Comparison of ENCODE assay signal across 19 cellular contexts in genomic region chr15:74398183-74398582, GRCh38. TPM values are rescaled to one million over a fixed set of nuclear protein-coding genes. Genes with fewer than 3 reads are reported as not detected.
DNase-seq lines count a peak whose midpoint lies in the region; ATAC-seq, FAIRE-seq and TF ChIP-seq lines count a peak whose summit lies in the region.
"Had no signal": no experiment of that assay in that cellular context is flagged by ENCODE, and none has a peak within 500 bp of the region (broad histone marks: within the 10 kb centered on the region; RNA-seq: fewer than 3 reads in every experiment).

No MANE protein-coding gene starts in this region.

- peaks cover 81% of the 10 kb centered on the region for H3F3A ChIP-seq in GM23248 (ENCODE audit: insufficient read depth)

- no peaks in the 10 kb centered on the region for H3K79me2 ChIP-seq in GM23248 (ENCODE audit: insufficient read depth)

- 94 to 98% methylated on average over 5 of the region's 5 CpGs for WGBS in GM23248 (ENCODE audit: low coverage in 1 of 2, low lambda C conversion rate in 2 of 2, missing lambda C conversion rate in 2 of 2), 2 experiments

- in situ Hi-C loops in GM23248 (cut with MboI) = no loop called here

- no peak for TF ChIP-seq CTCF in Caco-2 (IDR thresholded peaks at IDR 0.05; ENCODE audit: insufficient read depth in 1 of 2, low read depth in 1 of 2, low read length in 1 of 2, severe bottlenecking in 1 of 2, unreplicated experiment in 1 of 2)
- TF ChIP-seq CTCF in BE2C (IDR thresholded peaks at IDR 0.05; ENCODE audit: low read depth, low read length) = no peak

- no peaks in the 10 kb centered on the region for H3K9me3 ChIP-seq in Caco-2
- no peaks in the 10 kb centered on the region for H3K9me3 ChIP-seq in GM23248 (ENCODE audit: low read depth)
- no peaks in the 10 kb centered on the region for H3K9me3 ChIP-seq in BE2C
- H3K9me3 ChIP-seq: left ventricle myocardium inferior, right atrium auricular region had no signal

- H3K36me3 Mint-ChIP-seq in Caco-2 (ENCODE audit: insufficient read depth, unreplicated experiment) = no peaks in the 10 kb centered on the region
- H3K36me3 Mint-ChIP-seq in activated CD8-positive, alpha-beta T cell treated with anti-CD3 and anti-CD28 coated beads, Interleukin-2, amount 10 ng/mL, durations not matched to agents 7 days and 5 days (ENCODE audit: low read depth) = no peaks in the 10 kb centered on the region
- no peaks in the 10 kb centered on the region for H3K36me3 Mint-ChIP-seq in naive B cell
- H3K36me3 Mint-ChIP-seq: CD8-positive, alpha-beta T cell had no signal

- no peaks in the 10 kb centered on the region for H3K27me3 Mint-ChIP-seq in Caco-2 (ENCODE audit: insufficient read depth, unreplicated experiment)
- no peaks in the 10 kb centered on the region for H3K27me3 Mint-ChIP-seq in activated CD8-positive, alpha-beta T cell treated with anti-CD3 and anti-CD28 coated beads, Interleukin-2, amount 10 ng/mL, durations not matched to agents 7 days and 5 days (ENCODE audit: low read depth)
- no peaks in the 10 kb centered on the region for H3K27me3 Mint-ChIP-seq in naive B cell

- H3K4me1 ChIP-seq in Caco-2 (peaks cover 52% of the 10 kb centered on the region), GM23248 (ENCODE audit: insufficient read depth) (peaks cover 67% of the 10 kb centered on the region), BE2C (no peaks in the 10 kb centered on the region)

- H3K27ac ChIP-seq in GM23248 = peak overlapping the region; percentile 87
- H3K27ac ChIP-seq: left ventricle myocardium inferior, right atrium auricular region had no signal

- H3K4me2 ChIP-seq in GM23248 (ENCODE audit: unreplicated experiment) = no peak overlapping the region

- CTCF ChIA-PET in Caco-2 (lab: Charles Lee) = no interaction called here
- CTCF ChIA-PET in activated CD8-positive, alpha-beta T cell treated with anti-CD3 and anti-CD28 coated beads, Interleukin-2, amount 10 ng/mL, durations not matched to agents 7 days and 5 days (lab: Charles Lee) = interaction anchor here (3.7 kb wide), 1 partner anchor 8 kb away, joined by 11 read pairs; no protein-coding TSS in a partner anchor

- H3K9me3 Mint-ChIP-seq in Caco-2 (ENCODE audit: unreplicated experiment) (no peaks in the 10 kb centered on the region), naive B cell (no peaks in the 10 kb centered on the region)
- no peaks in the 10 kb centered on the region for H3K9me3 Mint-ChIP-seq in activated CD8-positive, alpha-beta T cell treated with anti-CD3 and anti-CD28 coated beads, Interleukin-2, amount 10 ng/mL, durations not matched to agents 7 days and 5 days (ENCODE audit: insufficient read depth)
- H3K9me3 Mint-ChIP-seq: CD8-positive, alpha-beta T cell had no signal

- H3K4me3 ChIP-seq in Caco-2 (ENCODE audit: low read depth, low read length) = no peak overlapping the region
- H3K4me3 ChIP-seq in GM23248 = no peak overlapping the region
- no peak overlapping the region for H3K4me3 ChIP-seq in BE2C (ENCODE audit: low read depth, low read length)
- H3K4me3 ChIP-seq: left ventricle myocardium inferior, right atrium auricular region had no signal

- H3K27me3 ChIP-seq in Caco-2 (replicated peaks; ENCODE audit: control insufficient read depth, insufficient read depth, low read length) (no peaks in the 10 kb centered on the region), GM23248 (replicated peaks; ENCODE audit: insufficient read depth) (no peaks in the 10 kb centered on the region), BE2C (no peaks in the 10 kb centered on the region)
- H3K27me3 ChIP-seq: brain microvascular endothelial cell, right atrium auricular region had no signal

- H3K4me3 Mint-ChIP-seq in Caco-2 (ENCODE audit: unreplicated experiment) = no peak overlapping the region
- H3K4me3 Mint-ChIP-seq in activated CD8-positive, alpha-beta T cell treated with anti-CD3 and anti-CD28 coated beads, Interleukin-2, amount 10 ng/mL, durations not matched to agents 7 days and 5 days = no peak overlapping the region
- peak overlapping the region in 6 of 8 donors; percentile 9 to 87 (median 82) for H3K4me3 Mint-ChIP-seq in naive B cell
- H3K4me3 Mint-ChIP-seq: CD8-positive, alpha-beta T cell had no signal

- no peak overlapping the region for H2AFZ ChIP-seq in GM23248

- H4K20me1 ChIP-seq in GM23248 (ENCODE audit: insufficient read depth) = no peaks in the 10 kb centered on the region

- no peaks in the 10 kb centered on the region for H3K9me2 ChIP-seq in GM23248 (ENCODE audit: insufficient read depth)

- FAIRE-seq in H54 (lab: Jason Lieb, UNC) = no peak
- FAIRE-seq: HepG2 had no signal

- DNase-seq in Caco-2 (no peak), GM23248 (no peak), naive B cell (no peak), BE2C (no peak), H54 (ENCODE audit: insufficient read length, low spot score) (no peak), left ventricle myocardium superior (no peak)
- no peak for DNase-seq in activated CD8-positive, alpha-beta T cell treated with anti-CD3 and anti-CD28 coated beads, Interleukin-2, amount 10 ng/mL, durations not matched to agents 7 days and 5 days
- DNase-seq: activated CD4-positive, CD25-positive, alpha-beta regulatory T cell; brain microvascular endothelial cell; CD8-positive, alpha-beta T cell; left ventricle myocardium inferior; NCI-H1417; NCI-H345; stimulated activated CD4-positive, alpha-beta T cell treated with anti-CD3 and anti-CD28 coated beads, Interleukin-4, amount 100 ng/mL, for 1 hour had no signal

- POLR2A ChIA-PET in Caco-2 (lab: Charles Lee) = no interaction called here
- POLR2A ChIA-PET in activated CD8-positive, alpha-beta T cell treated with anti-CD3 and anti-CD28 coated beads, Interleukin-2, amount 10 ng/mL, durations not matched to agents 7 days and 5 days (lab: Charles Lee) = no interaction called here

- H3K9ac ChIP-seq in GM23248 = no peak overlapping the region

- peaks cover 62% of the 10 kb centered on the region for H3K4me1 Mint-ChIP-seq in Caco-2 (ENCODE audit: low read depth, unreplicated experiment)
- peaks cover 88% of the 10 kb centered on the region for H3K4me1 Mint-ChIP-seq in activated CD8-positive, alpha-beta T cell treated with anti-CD3 and anti-CD28 coated beads, Interleukin-2, amount 10 ng/mL, durations not matched to agents 7 days and 5 days (ENCODE audit: low read depth)
- peaks cover 83 to 94% (median 93%) of the 10 kb centered on the region in 3 donors for H3K4me1 Mint-ChIP-seq in naive B cell

- no peak for TF ChIP-seq POLR2A in H54 (IDR thresholded peaks at IDR 0.05; ENCODE audit: low read depth, low read length)

- ATAC-seq in activated CD8-positive, alpha-beta T cell treated with anti-CD3 and anti-CD28 coated beads, Interleukin-2, amount 10 ng/mL, durations not matched to agents 7 days and 5 days = no peak
- ATAC-seq in naive B cell (ENCODE audit: low read depth in 2 of 2) = no peak
- ATAC-seq in HG03469 (IDR thresholded peaks at IDR 0.05; ENCODE audit: unreplicated experiment) = no peak
- no peak for ATAC-seq in left ventricle myocardium superior
- ATAC-seq: CD8-positive, alpha-beta T cell; HepG2 had no signal

- peak overlapping the region; percentile 77 for H3K27ac Mint-ChIP-seq in Caco-2 (ENCODE audit: unreplicated experiment)
- H3K27ac Mint-ChIP-seq in activated CD8-positive, alpha-beta T cell treated with anti-CD3 and anti-CD28 coated beads, Interleukin-2, amount 10 ng/mL, durations not matched to agents 7 days and 5 days = peak overlapping the region; percentile 53
- peak overlapping the region; percentile 96 to 100 (median 100) for H3K27ac Mint-ChIP-seq in naive B cell
- H3K27ac Mint-ChIP-seq: CD8-positive, alpha-beta T cell had no signal

- H3K36me3 ChIP-seq in Caco-2 (ENCODE audit: control insufficient read depth, insufficient read depth, low read length) = no peaks in the 10 kb centered on the region
- no peaks in the 10 kb centered on the region for H3K36me3 ChIP-seq in GM23248 (ENCODE audit: low read depth)
- no peaks in the 10 kb centered on the region for H3K36me3 ChIP-seq in BE2C
- H3K36me3 ChIP-seq: brain microvascular endothelial cell, left ventricle myocardium inferior, right atrium auricular region had no signal

- intact Hi-C loops in Caco-2 (cut with micrococcal nuclease; ENCODE audit: unreplicated experiment) = no loop called here
- intact Hi-C loops in left ventricle myocardium superior (cut with micrococcal nuclease) = no loop called here

- BruUV-seq in Caco-2 (replicated peaks; lab: Mats Ljungman, UMichigan) = no TSS peak

RNA-seq across cellular contexts. Expression of gene CYP11A1, which starts 30.7 kb away (rescaled TPM):
- total RNA-seq in Caco-2 (2022) (0.56 TPM in 1 of 2 replicates, not detected in the other), left ventricle myocardium superior (0.55 TPM)
- 0.25 and 0.32 TPM in 2 replicates for total RNA-seq in GM23248 (2014; rRNA removed; shearing (Covaris generic))
- polyA plus RNA-seq in GM23248 (2016; fragmentation: Nextera tagmentation; extraction: Ambion mirVana) (1.2 and 1.9 TPM in 2 replicates), naive B cell (ENCODE audit: low read depth in 6 of 6) (not detected)
- total RNA-seq in activated CD8-positive, alpha-beta T cell treated with anti-CD3 and anti-CD28 coated beads, Interleukin-2, amount 10 ng/mL, durations not matched to agents 7 days and 5 days = not detected
- not detected for polyA plus RNA-seq in BE2C (2012; ENCODE audit: insufficient read depth, insufficient read length, low read depth)
- total RNA-seq: CD8-positive, alpha-beta T cell; G401 had no signal
- polyA plus RNA-seq: neural cell had no signal

RNA-seq across cellular contexts. Expression of gene SEMA7A, which starts 35.6 kb away (rescaled TPM):
- total RNA-seq in Caco-2 (2022) = 31.4 and 38.1 TPM in 2 replicates
- total RNA-seq in GM23248 (2014; rRNA removed; shearing (Covaris generic)) = 132 and 151 TPM in 2 replicates
- polyA plus RNA-seq in GM23248 (2016; fragmentation: Nextera tagmentation; extraction: Ambion mirVana) = 41.2 and 42.3 TPM in 2 replicates
- 10 to 100 TPM; 16.1 to 16.9 TPM for total RNA-seq in activated CD8-positive, alpha-beta T cell treated with anti-CD3 and anti-CD28 coated beads, Interleukin-2, amount 10 ng/mL, durations not matched to agents 7 days and 5 days
- polyA plus RNA-seq in naive B cell (ENCODE audit: low read depth in 6 of 6) = 1 to 10 TPM in 2 of 6 donors, under 1 TPM in 3, not detected in 1; 0.10 to 1.5 (median 0.62) TPM
- polyA plus RNA-seq in BE2C (2012; ENCODE audit: insufficient read depth, insufficient read length, low read depth) = 2.8 TPM
- total RNA-seq in left ventricle myocardium superior = 1.3 TPM

Comparison
In these comparisons a context has a peak if more than half of its experiments do, and no peak if none do; other contexts are left out.
1. H3K4me3 Mint-ChIP-seq: peak in naive B cell (6 of 8); none in Caco-2 (single experiment) and activated CD8-positive, alpha-beta T cell treated with anti-CD3 and anti-CD28 coated beads, Interleukin-2, amount 10 ng/mL, durations not matched to agents 7 days and 5 days (single experiment).
2. Peak in every context shown above with its lines, with median percentiles within 50 percentile points of each other: H3K27ac Mint-ChIP-seq.